Comparison of ENCODE assay signal across 29 cellular contexts in genomic region chr1:201288765-201289164, GRCh38. TPM values are rescaled to one million over a fixed set of nuclear protein-coding genes. Genes with fewer than 3 reads are reported as not detected.
DNase-seq lines count a peak whose midpoint lies in the region; ATAC-seq and TF ChIP-seq lines count a peak whose summit lies in the region.
"Had no signal": no experiment of that assay in that cellular context is flagged by ENCODE, and none has a peak within 500 bp of the region (broad histone marks: within the 10 kb centered on the region; RNA-seq: fewer than 3 reads in every experiment).

No MANE protein-coding gene starts in this region.

- H3K27me3 Mint-ChIP-seq in neural progenitor cell (ENCODE audit: insufficient read depth, low read depth) = peaks cover 12% of the 10 kb centered on the region
- H3K27me3 Mint-ChIP-seq in activated T-cell treated with anti-CD3 and anti-CD28 coated beads, Interleukin-2, amount 50 U/mL, for 72 hours (ENCODE audit: low read depth) = peaks cover 52% of the 10 kb centered on the region

- H3K9me3 Mint-ChIP-seq in neural progenitor cell = no peaks in the 10 kb centered on the region
- H3K9me3 Mint-ChIP-seq in activated T-cell treated with anti-CD3 and anti-CD28 coated beads, Interleukin-2, amount 50 U/mL, for 72 hours = no peaks in the 10 kb centered on the region
- H3K9me3 Mint-ChIP-seq: activated CD4-positive, alpha-beta T cell treated with anti-CD3 and anti-CD28 coated beads, Interleukin-2, amount 10 ng/mL, durations not matched to agents 7 days and 5 days; CD4-positive, alpha-beta T cell; naive thymus-derived CD8-positive, alpha-beta T cell had no signal

- no peak overlapping the region for H3K9ac ChIP-seq in neural progenitor cell

- peak overlapping the region; percentile 99 for H3K4me3 ChIP-seq in epithelial cell of esophagus (ENCODE audit: low read length)
- H3K4me3 ChIP-seq in neural progenitor cell = no peak overlapping the region
- peak overlapping the region; percentile 50 for H3K4me3 ChIP-seq in suprapubic skin
- H3K4me3 ChIP-seq: colonic mucosa, esophagus muscularis mucosa, HAP-1, heart left ventricle, lower lobe of right lung, SJSA1 had no signal

- CTCF ChIA-PET in RWPE1 (lab: Yijun Ruan, JAX) = interaction anchor here (0.5 to 5.9 kb wide), 17 partner anchors 11 to 720 kb away, joined by 3 to 45 read pairs (median 5); no protein-coding TSS in a partner anchor

- no peak overlapping the region for H3K4me3 Mint-ChIP-seq in neural progenitor cell
- no peak overlapping the region for H3K4me3 Mint-ChIP-seq in activated T-cell treated with anti-CD3 and anti-CD28 coated beads, Interleukin-2, amount 50 U/mL, for 72 hours
- H3K4me3 Mint-ChIP-seq: activated CD4-positive, alpha-beta T cell treated with anti-CD3 and anti-CD28 coated beads, Interleukin-2, amount 10 ng/mL, durations not matched to agents 7 days and 5 days; activated naive CD8-positive, alpha-beta T cell; CD4-positive, alpha-beta T cell; naive thymus-derived CD8-positive, alpha-beta T cell had no signal

- POLR2A ChIA-PET in RWPE1 (lab: Yijun Ruan, JAX; ENCODE audit: low non-redundant PET) = interaction anchor here (0.5 to 8.5 kb wide), 6 partner anchors 10 to 58 kb away, joined by 3 to 109 read pairs (median 6); no protein-coding TSS in a partner anchor

- no peaks in the 10 kb centered on the region for H4K20me1 ChIP-seq in neural progenitor cell (ENCODE audit: low read depth)

- peak overlapping the region; percentile 97 for H3K27ac ChIP-seq in RWPE1
- no peak overlapping the region for H3K27ac ChIP-seq in neural progenitor cell
- H3K27ac ChIP-seq in suprapubic skin = peak overlapping the region; percentile 85
- H3K27ac ChIP-seq: colonic mucosa, esophagus muscularis mucosa, heart left ventricle, lower lobe of right lung, SJSA1 had no signal

- no peak overlapping the region for H2AFZ ChIP-seq in neural progenitor cell (replicated peaks)

- H3K27me3 ChIP-seq in neural progenitor cell = peaks cover 12% of the 10 kb centered on the region
- peaks cover 7% of the 10 kb centered on the region for H3K27me3 ChIP-seq in suprapubic skin

- peak overlapping the region; percentile 47 for H3K27ac Mint-ChIP-seq in neural progenitor cell
- no peak overlapping the region for H3K27ac Mint-ChIP-seq in activated T-cell treated with anti-CD3 and anti-CD28 coated beads, Interleukin-2, amount 50 U/mL, for 72 hours
- H3K27ac Mint-ChIP-seq: activated CD4-positive, alpha-beta T cell treated with anti-CD3 and anti-CD28 coated beads, Interleukin-2, amount 10 ng/mL, durations not matched to agents 7 days and 5 days; activated naive CD8-positive, alpha-beta T cell; CD4-positive, alpha-beta T cell had no signal

- H3K36me3 Mint-ChIP-seq in neural progenitor cell = no peaks in the 10 kb centered on the region
- H3K36me3 Mint-ChIP-seq in activated T-cell treated with anti-CD3 and anti-CD28 coated beads, Interleukin-2, amount 50 U/mL, for 72 hours (ENCODE audit: insufficient read depth in 2 of 2) = no peaks in the 10 kb centered on the region
- H3K36me3 Mint-ChIP-seq: activated naive CD8-positive, alpha-beta T cell; naive thymus-derived CD8-positive, alpha-beta T cell had no signal

- 35% methylated on average over 7 of the region's 7 CpGs for WGBS in suprapubic skin

- peaks cover 16% of the 10 kb centered on the region for H3K4me1 Mint-ChIP-seq in neural progenitor cell
- no peaks in the 10 kb centered on the region for H3K4me1 Mint-ChIP-seq in activated T-cell treated with anti-CD3 and anti-CD28 coated beads, Interleukin-2, amount 50 U/mL, for 72 hours (ENCODE audit: low read depth)
- H3K4me1 Mint-ChIP-seq: activated CD4-positive, alpha-beta T cell treated with anti-CD3 and anti-CD28 coated beads, Interleukin-2, amount 10 ng/mL, durations not matched to agents 7 days and 5 days had no signal

- no peak for TF ChIP-seq POLR2A in suprapubic skin (IDR thresholded peaks at IDR 0.05)

- H3K79me2 ChIP-seq in neural progenitor cell (ENCODE audit: low read depth) = no peaks in the 10 kb centered on the region

- no peak for TF ChIP-seq CTCF in RWPE1 (conservative IDR thresholded peaks at IDR 0.05; ENCODE audit: low read depth)
- peak; percentile 37 for TF ChIP-seq CTCF in epithelial cell of esophagus (IDR thresholded peaks at IDR 0.05; ENCODE audit: insufficient read depth, low read depth, low read length, missing control alignments)
- TF ChIP-seq CTCF in neural progenitor cell (IDR thresholded peaks at IDR 0.05) = no peak
- TF ChIP-seq CTCF in suprapubic skin (IDR thresholded peaks at IDR 0.05) = no peak

- no peak for TF ChIP-seq EP300 in suprapubic skin (IDR thresholded peaks at IDR 0.05)

- H3K9me3 ChIP-seq in neural progenitor cell (ENCODE audit: low read depth) = no peaks in the 10 kb centered on the region
- H3K9me3 ChIP-seq in suprapubic skin = no peaks in the 10 kb centered on the region
- H3K9me3 ChIP-seq: colonic mucosa, esophagus muscularis mucosa, HAP-1, heart left ventricle, lower lobe of right lung, SJSA1 had no signal

- H3K4me2 ChIP-seq in neural progenitor cell = no peak overlapping the region

- ATAC-seq in activated T-cell treated with anti-CD3 and anti-CD28 coated beads, Interleukin-2, amount 50 U/mL, for 72 hours (replicated peaks in 1 of 2) = no peak
- ATAC-seq in GM18858 (IDR thresholded peaks at IDR 0.05; ENCODE audit: unreplicated experiment) = no peak
- ATAC-seq: heart left ventricle; naive thymus-derived CD8-positive, alpha-beta T cell had no signal

- peaks cover 12% of the 10 kb centered on the region for H3K4me1 ChIP-seq in neural progenitor cell
- peaks cover 41% of the 10 kb centered on the region for H3K4me1 ChIP-seq in suprapubic skin
- H3K4me1 ChIP-seq: HAP-1, SJSA1 had no signal

- no peaks in the 10 kb centered on the region for H3F3A ChIP-seq in neural progenitor cell (ENCODE audit: low read depth)

- H3K36me3 ChIP-seq in neural progenitor cell (no peaks in the 10 kb centered on the region), suprapubic skin (no peaks in the 10 kb centered on the region)
- H3K36me3 ChIP-seq: colonic mucosa, esophagus muscularis mucosa, HAP-1, heart left ventricle, lower lobe of right lung, SJSA1 had no signal

- DNase-seq in RWPE1 (ENCODE audit: low spot score) = peak; percentile 68
- DNase-seq in epithelial cell of esophagus (ENCODE audit: low read depth) = peak; percentile 63
- DNase-seq in neural progenitor cell (ENCODE audit: low spot score) = no peak
- peak in 1 of 2 donors; percentile 50 for DNase-seq in suprapubic skin (ENCODE audit: low spot score in 2 of 2)
- DNase-seq in activated T-cell treated with anti-CD3 and anti-CD28 coated beads, Interleukin-2, amount 50 U/mL, for 72 hours = no peak
- no peak for DNase-seq in NAMALWA (ENCODE audit: low spot score)
- DNase-seq in iPS-NIHi11 (ENCODE audit: low spot score) = no peak
- DNase-seq: activated CD4-positive, alpha-beta T cell treated with anti-CD3 and anti-CD28 coated beads, Interleukin-2, amount 10 ng/mL, durations not matched to agents 7 days and 5 days; activated effector memory CD4-positive, alpha-beta T cell treated with Interleukin-2 at 50 U/mL for 16 hours; CD4-positive, alpha-beta T cell; colonic mucosa; effector memory CD4-positive, alpha-beta T cell; EL; foreskin melanocyte; heart left ventricle; Kasumi-1; lower lobe of right lung; naive thymus-derived CD8-positive, alpha-beta T cell; NCI-H146; NCI-H2107; NCI-H748 treated with DMSO at 0.1 percent for 48 hours; stimulated activated naive CD4-positive, alpha-beta T cell treated with Interleukin-2 at 50 U/mL for 16 hours; T1000 had no signal

RNA-seq across cellular contexts. Expression of gene PKP1, which starts 5.5 kb away (rescaled TPM):
- total RNA-seq in neural progenitor cell (ENCODE audit: low replicate concordance) = 0.02 TPM in 1 of 2 replicates, not detected in the other
- total RNA-seq in suprapubic skin = 1,000 to 10,000 TPM in 3 of 4 donors, 100 to 1,000 TPM in 1; 888 to 1,187 (median 1,096) TPM
- not detected for total RNA-seq in activated T-cell treated with anti-CD3 and anti-CD28 coated beads, Interleukin-2, amount 50 U/mL, for 72 hours
- total RNA-seq: activated CD4-positive, alpha-beta T cell treated with anti-CD3 and anti-CD28 coated beads, Interleukin-2, amount 10 ng/mL, durations not matched to agents 7 days and 5 days; activated CD8-positive, alpha-beta memory T cell treated with anti-CD3 and anti-CD28 coated beads for 36 hours; CD4-positive, alpha-beta T cell; naive thymus-derived CD8-positive, alpha-beta T cell; SJSA1 had no signal

Comparison
In these comparisons a context has a peak if more than half of its experiments do, and no peak if none do; other contexts are left out.
1. DNase-seq: peak in RWPE1 (single experiment) and epithelial cell of esophagus (single experiment); none in neural progenitor cell (single experiment), activated T-cell treated with anti-CD3 and anti-CD28 coated beads, Interleukin-2, amount 50 U/mL, for 72 hours (0 of 2), NAMALWA (single experiment) and iPS-NIHi11 (single experiment).
2. RNA of gene PKP1, which starts 5.5 kb away (total RNA-seq): 888 to 1,187 TPM in suprapubic skin; 0.02 TPM in neural progenitor cell and not detected in activated T-cell treated with anti-CD3 and anti-CD28 coated beads, Interleukin-2, amount 50 U/mL, for 72 hours; every median in the first group is over 100 times any median in the second.